In the genomic region with DNA sequence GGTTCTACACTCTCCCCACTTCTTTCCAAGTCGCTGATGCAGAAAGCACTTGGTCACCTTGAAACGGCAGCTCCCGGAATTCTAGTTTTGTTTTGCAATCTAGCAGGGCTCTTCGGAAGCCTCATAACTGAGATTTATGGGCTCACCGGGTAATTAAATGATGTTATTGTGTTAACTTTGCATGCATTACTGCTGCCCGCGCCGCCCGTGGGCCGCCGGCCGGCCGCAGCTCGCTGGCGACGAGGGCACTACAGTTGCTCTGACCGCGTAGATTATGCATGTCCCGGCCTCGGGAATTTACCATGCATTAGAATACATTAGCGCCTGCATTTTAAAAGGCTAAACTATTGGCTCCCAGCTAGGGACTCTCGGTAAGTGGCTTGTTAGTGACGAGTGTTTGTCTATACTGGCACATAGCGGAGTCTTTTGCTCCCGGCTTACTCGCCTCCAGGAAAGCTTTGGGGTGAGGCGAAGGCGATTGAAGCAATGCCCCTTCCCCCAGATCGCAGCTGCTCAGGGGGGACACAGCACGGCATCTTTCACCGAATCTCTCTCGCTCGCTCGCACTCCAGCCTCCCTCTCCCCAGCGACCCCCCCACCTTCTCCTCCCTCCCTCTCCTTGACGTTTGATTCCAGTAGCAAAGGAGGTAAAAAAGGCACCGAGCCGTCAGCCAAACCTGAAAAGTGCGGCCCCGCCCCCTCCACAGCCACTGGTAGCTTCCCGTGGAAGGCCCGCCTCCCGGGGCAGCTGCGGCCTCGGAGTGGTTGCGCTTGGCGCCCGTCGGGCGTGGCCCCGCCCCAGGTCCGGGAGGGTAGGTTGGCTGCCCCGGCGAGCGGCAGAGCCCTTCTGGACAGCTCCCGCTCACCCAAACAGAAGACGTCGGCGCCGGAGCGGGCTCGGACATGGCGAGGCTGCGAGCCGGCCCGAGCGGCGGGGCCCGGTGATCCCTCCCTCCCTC, we compare ENCODE assay signal across 8 cellular contexts. TPM values are rescaled to one million over a fixed set of nuclear protein-coding genes. Genes with fewer than 3 reads are reported as not detected.
DNase-seq lines count a peak whose midpoint lies in the region; ATAC-seq, FAIRE-seq and TF ChIP-seq lines count a peak whose summit lies in the region.

A gene (plus strand): TSS at position 839 of the 959 bp plus-strand sequence. CDS start 343 bp downstream, outside the sequence.

- no peaks in the 10 kb centered on the region for H3K36me3 ChIP-seq in Caco-2 (ENCODE audit: control insufficient read depth, insufficient read depth, low read length)
- no peaks in the 10 kb centered on the region for H3K36me3 ChIP-seq in GM12878 (ENCODE audit: control insufficient read depth in 2 of 2, insufficient read depth in 2 of 2, low read length in 1 of 2)
- no peaks in the 10 kb centered on the region for H3K36me3 ChIP-seq in rectal smooth muscle tissue (ENCODE audit: control insufficient read depth, insufficient read depth, low read length)

- H3K27me3 ChIP-seq in Caco-2 (replicated peaks; ENCODE audit: control insufficient read depth, insufficient read depth, low read length) (no peaks in the 10 kb centered on the region), GM12878 (replicated peaks in 1 of 2; ENCODE audit: control insufficient read depth in 2 of 2, insufficient read depth in 2 of 2, low read length in 1 of 2) (peaks cover 8 to 33% of the 10 kb centered on the region in 2 experiments), rectal smooth muscle tissue (ENCODE audit: control insufficient read depth, insufficient read depth, low read length) (peaks cover 74% of the 10 kb centered on the region)

- H3K9me3 ChIP-seq in Caco-2: no peaks in the 10 kb centered on the region
- peaks cover 43% of the 10 kb centered on the region for H3K9me3 ChIP-seq in GM12878 (replicated peaks; ENCODE audit: control insufficient read depth, insufficient read depth, low read length)

- DNase-seq in Caco-2: peak; percentile 88 to 92
- peak; percentile 88 for DNase-seq in HEK293T (ENCODE audit: extremely low spot score)
- peak; percentile 87 for DNase-seq in NCI-H187 treated with DMSO at 0.1 percent for 48 hours (lab: John Stamatoyannopoulos, UW)
- DNase-seq in T-helper 9 cell: peak; percentile 16
- no peak for DNase-seq in GM12878 (ENCODE audit: low read depth, low spot score)
- DNase-seq in hippocampal formation (lab: John Stamatoyannopoulos, UW): peak; percentile 72 to 81
- no peak for DNase-seq in KG1 (lab: John Stamatoyannopoulos, UW)

- no peak within 1 kb of the TSS for H2AFZ ChIP-seq in GM12878 (ENCODE audit: control insufficient read depth, low read depth, low read length)

- H3K79me2 ChIP-seq in GM12878 (ENCODE audit: control insufficient read depth, insufficient read depth, low read length): no peaks in the 10 kb centered on the region

- 18% methylated on average over 45 of the region's 69 CpGs for WGBS in GM12878 (ENCODE audit: insufficient coverage, insufficient replicate concordance, low lambda C conversion rate, missing lambda C conversion rate)

- H3K9me3 Mint-ChIP-seq in Caco-2 (ENCODE audit: unreplicated experiment): no peaks in the 10 kb centered on the region

- H3K9ac ChIP-seq in GM12878 (ENCODE audit: control insufficient read depth, insufficient read depth, low read length) (no peak within 1 kb of the TSS), rectal smooth muscle tissue (ENCODE audit: low read length) (no peak within 1 kb of the TSS)

- peak within 1 kb of the TSS; percentile 76 for H3K4me3 Mint-ChIP-seq in Caco-2 (ENCODE audit: unreplicated experiment)

- H3K4me2 ChIP-seq in GM12878 (ENCODE audit: control insufficient read depth, insufficient read depth): no peak within 1 kb of the TSS

- no peak for TF ChIP-seq RAD21 in GM12878 (IDR thresholded peaks at IDR 0.05; ENCODE audit: insufficient read depth, low read depth, low read length)

- TF ChIP-seq CTCF in Caco-2 (IDR thresholded peaks at IDR 0.05; ENCODE audit: insufficient read depth in 1 of 2, low read depth in 1 of 2, low read length in 1 of 2, severe bottlenecking in 1 of 2, unreplicated experiment in 1 of 2) (no peak), GM12878 (IDR thresholded peaks at IDR 0.05 in 2 of 3, conservative IDR thresholded peaks at IDR 0.05 in 1 of 3; ENCODE audit: control insufficient read depth in 2 of 3, extremely low read depth in 1 of 3, insufficient read depth in 1 of 3, low read depth in 3 of 3, low read length in 3 of 3) (no peak)

- no peak for TF ChIP-seq EP300 in GM12878 (IDR thresholded peaks at IDR 0.05; ENCODE audit: borderline replicate concordance in 1 of 2, control insufficient read depth in 1 of 2, low read depth in 2 of 2, low read length in 2 of 2)

- H3K27ac Mint-ChIP-seq in Caco-2 (ENCODE audit: unreplicated experiment): no peak within 1 kb of the TSS

- intact Hi-C loops in Caco-2 (cut with micrococcal nuclease; ENCODE audit: unreplicated experiment): loop anchor here (5.0 kb wide), 3 partner anchors 127 to 688 kb away; no protein-coding TSS in a partner anchor
- intact Hi-C loops in GM12878 (cut with micrococcal nuclease; ENCODE audit: unreplicated experiment): no loop called here

- H4K20me1 ChIP-seq in GM12878 (ENCODE audit: control insufficient read depth, insufficient read depth): no peaks in the 10 kb centered on the region

- SMC1A ChIA-PET in GM12878 (lab: Charles Lee; ENCODE audit: uncharacterized antibody, unreplicated experiment): interaction anchor here (1.5 kb wide), 1 partner anchor 11 kb away, joined by 3 read pairs; no protein-coding TSS in a partner anchor

- no peak within 1 kb of the TSS for H3K27ac ChIP-seq in GM12878 (ENCODE audit: control insufficient read depth, insufficient read depth)
- no peak within 1 kb of the TSS for H3K27ac ChIP-seq in rectal smooth muscle tissue (ENCODE audit: low read depth, low read length)

- CTCF ChIA-PET in Caco-2 (lab: Charles Lee) (interaction anchor here (0.6 to 1.2 kb wide), 4 partner anchors 103 to 566 kb away, joined by 3 to 6 read pairs (median 4); no protein-coding TSS in a partner anchor), HEK293T (lab: Yijun Ruan, JAX) (no interaction called here), GM12878 (lab: Yijun Ruan, JAX) (no interaction called here)

- H3K4me1 ChIP-seq in Caco-2 (no peaks in the 10 kb centered on the region), GM12878 (ENCODE audit: control insufficient read depth, insufficient read depth, low read length) (no peaks in the 10 kb centered on the region), rectal smooth muscle tissue (ENCODE audit: control insufficient read depth, insufficient read depth, low read length) (peaks cover 6% of the 10 kb centered on the region)

- H3K36me3 Mint-ChIP-seq in Caco-2 (ENCODE audit: insufficient read depth, unreplicated experiment): peaks cover 5% of the 10 kb centered on the region

- FAIRE-seq in GM12878 (lab: Jason Lieb, UNC): no peak

- no peak for ATAC-seq in GM12878

- peaks cover 11% of the 10 kb centered on the region for H3K27me3 Mint-ChIP-seq in Caco-2 (ENCODE audit: insufficient read depth, unreplicated experiment)

- BruUV-seq in Caco-2 (replicated peaks; lab: Mats Ljungman, UMichigan) (no TSS peak), GM12878 (replicated peaks; lab: Mats Ljungman, UMichigan) (no TSS peak)

- H3K4me3 ChIP-seq in Caco-2 (ENCODE audit: low read depth, low read length): peak within 1 kb of the TSS; percentile 60
- no peak within 1 kb of the TSS for H3K4me3 ChIP-seq in GM12878
- H3K4me3 ChIP-seq in rectal smooth muscle tissue (ENCODE audit: low read length): peak within 1 kb of the TSS; percentile 78

- POLR2A ChIA-PET in Caco-2 (lab: Charles Lee): no interaction called here
- POLR2A ChIA-PET in HEK293T (lab: Yijun Ruan, JAX): interaction anchor here (0.6 to 1.0 kb wide), 2 partner anchors 140 to 808 kb away, joined by 3 read pairs; no protein-coding TSS in a partner anchor
- POLR2A ChIA-PET in GM12878 (lab: Charles Lee): no interaction called here

- RAD21 ChIA-PET in GM12878 (lab: Charles Lee; ENCODE audit: unreplicated experiment): no interaction called here

- in situ Hi-C loops in GM12878 (cut with MboI): no loop called here

- H3K4me1 Mint-ChIP-seq in Caco-2 (ENCODE audit: low read depth, unreplicated experiment): no peaks in the 10 kb centered on the region

- TF ChIP-seq POLR2A in GM12878 (IDR thresholded peaks at IDR 0.05; ENCODE audit: low read depth, low read length): no peak

TF ChIP-seq in HEK293T, 16 proteins besides CTCF, POLR2A, EP300 and RAD21 (continues in another document):
- 0 out of 2 replicates have a peak, but pooled peaks have one; percentile 40 for TF ChIP-seq L3MBTL2 (conservative IDR thresholded peaks at IDR 0.05)
- no peak for TF ChIP-seq HDGF (IDR thresholded peaks at IDR 0.05; ENCODE audit: borderline replicate concordance)
- TF ChIP-seq BHLHE40 (IDR thresholded peaks at IDR 0.05; ENCODE audit: borderline replicate concordance): no peak
- peak; percentile 59 for TF ChIP-seq SP1 (IDR thresholded peaks at IDR 0.05)

TF ChIP-seq in GM12878, 131 proteins besides CTCF, POLR2A, EP300 and RAD21:
- no peak for TF ChIP-seq ZNF207 (IDR thresholded peaks at IDR 0.05; ENCODE audit: borderline replicate concordance)
- TF ChIP-seq ZBED1 (IDR thresholded peaks at IDR 0.05; ENCODE audit: borderline replicate concordance): no peak
- peak; percentile 10; the same call in 1 of the 2 replicates for TF ChIP-seq TCF12 (IDR thresholded peaks at IDR 0.05; ENCODE audit: low read depth, low read length)
- no peak for TF ChIP-seq HDAC6 (IDR thresholded peaks at IDR 0.05; ENCODE audit: unreplicated experiment)
- peak; percentile 9 for TF ChIP-seq SUZ12 (IDR thresholded peaks at IDR 0.05; ENCODE audit: unreplicated experiment)
- no peak for TF ChIP-seq MEF2A (IDR thresholded peaks at IDR 0.05; ENCODE audit: insufficient read depth, low read depth, low read length)

RNA-seq across cellular contexts. Expression of the gene that starts here (rescaled TPM):
- total RNA-seq in Caco-2 (2022) (0.28 and 0.86 TPM in 2 replicates), GM12878 (2014; rRNA removed) (not detected in 2 replicates), GM12878 (2014; rRNA removed; fragmentation: Illumina TruSeq; extraction: Trizol) (not detected in 2 replicates), GM12878 (2021) (0.03 TPM in 2 replicates)
- total RNA-seq in GM12878 (2013; cell fraction: nucleolus; rRNA removed): not detected in 2 replicates
- not detected for polyA plus RNA-seq in GM12878 (2011; ENCODE audit: low read depth)
- polyA plus RNA-seq in GM12878 (2011; rRNA removed) (not detected in 2 replicates), GM12878 (2014; fragmentation: Illumina TruSeq; extraction: Trizol) (not detected in 2 replicates), GM12878 (2014; fragmentation: Nextera tagmentation; extraction: Ambion mirVana) (not detected), GM12878 (2014; rRNA removed) (not detected in 2 replicates), GM12878 (2016; fragmentation: Nextera tagmentation; extraction: Ambion mirVana) (under 1 TPM in 1 of 2 experiments, not detected in 1; 0.01 TPM)
- not detected in 2 replicates for polyA plus RNA-seq in GM12878 (2011; cell fraction: cytosol; rRNA removed)
- not detected in 2 replicates for polyA plus RNA-seq in GM12878 (2011; cell fraction: nucleus; rRNA removed)
- polyA plus RNA-seq in GM12878 (2012): not detected in 2 replicates
- polyA minus RNA-seq in GM12878 (2011; rRNA and poly(A)+ RNA removed): not detected in 2 replicates
- not detected in 2 replicates for polyA minus RNA-seq in GM12878 (2011; cell fraction: cytosol; rRNA and poly(A)+ RNA removed)
- polyA minus RNA-seq in GM12878 (2011; cell fraction: nucleus; rRNA and poly(A)+ RNA removed): not detected in 2 replicates

Comparison
In these comparisons a context has a peak if more than half of its experiments do, and no peak if none do; other contexts are left out.
1. Peak in DNase-seq and H3K4me3 ChIP-seq in Caco-2; RNA of the gene not detected or under 1 TPM.
2. DNase-seq: peak in HEK293T (single experiment), NCI-H187 treated with DMSO at 0.1 percent for 48 hours (single experiment), T-helper 9 cell (single experiment) and hippocampal formation (2 of 2); none in GM12878 (single experiment) and KG1 (single experiment).